ENCODE assay signal across 1 cellular context in the genomic region with DNA sequence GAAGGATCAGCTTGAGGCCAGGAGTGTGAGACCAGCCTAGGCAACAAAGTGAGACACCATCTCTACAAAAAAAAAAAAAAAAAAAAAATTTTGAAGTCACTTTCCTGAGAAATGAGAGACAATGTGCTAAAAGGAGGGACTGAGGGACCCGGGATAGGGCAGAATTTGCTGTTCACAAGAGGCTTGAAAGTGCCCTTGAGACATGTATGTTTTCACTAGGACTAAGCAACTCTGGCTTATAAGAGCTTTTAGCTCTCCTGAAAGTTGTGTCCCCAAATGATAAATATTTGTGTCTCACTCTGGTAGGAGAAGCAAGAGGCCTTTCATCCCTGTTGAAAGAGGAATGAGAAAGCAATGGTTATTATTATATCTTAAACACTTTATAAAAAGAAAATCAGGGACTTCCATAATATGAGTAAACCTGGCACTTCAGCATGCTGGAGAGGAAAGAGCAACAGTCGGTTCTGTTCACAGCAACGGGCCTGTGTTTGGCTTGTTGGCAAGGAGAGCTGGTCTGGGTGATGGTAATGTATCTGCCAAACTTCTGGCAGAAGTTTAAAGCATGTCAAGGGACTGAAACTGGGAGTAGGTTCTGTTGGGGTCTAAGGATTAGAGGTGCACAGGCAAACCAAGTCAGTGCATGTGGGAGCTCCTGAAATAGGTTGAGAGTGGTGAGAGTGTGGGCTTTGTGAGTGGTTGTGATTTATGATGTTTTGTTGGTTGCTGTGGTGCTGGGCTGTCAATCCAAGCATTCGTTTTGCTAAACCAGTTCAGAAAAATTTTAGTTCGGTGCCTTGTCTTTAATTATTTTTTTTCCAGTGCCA.
TF ChIP-seq lines count a peak whose summit lies in the region.

No MANE protein-coding gene starts in this region.

TF ChIP-seq in WTC11, 78 proteins besides CTCF, POLR2A, EP300 and RAD21 (continued from another document):
- TF ChIP-seq MXD4 (CRISPR knock-in tag; IDR thresholded peaks at IDR 0.05; ENCODE audit: borderline replicate concordance) (no peak), PRRX2 (CRISPR knock-in tag; IDR thresholded peaks at IDR 0.05) (no peak)
- TF ChIP-seq, protein P1, sequence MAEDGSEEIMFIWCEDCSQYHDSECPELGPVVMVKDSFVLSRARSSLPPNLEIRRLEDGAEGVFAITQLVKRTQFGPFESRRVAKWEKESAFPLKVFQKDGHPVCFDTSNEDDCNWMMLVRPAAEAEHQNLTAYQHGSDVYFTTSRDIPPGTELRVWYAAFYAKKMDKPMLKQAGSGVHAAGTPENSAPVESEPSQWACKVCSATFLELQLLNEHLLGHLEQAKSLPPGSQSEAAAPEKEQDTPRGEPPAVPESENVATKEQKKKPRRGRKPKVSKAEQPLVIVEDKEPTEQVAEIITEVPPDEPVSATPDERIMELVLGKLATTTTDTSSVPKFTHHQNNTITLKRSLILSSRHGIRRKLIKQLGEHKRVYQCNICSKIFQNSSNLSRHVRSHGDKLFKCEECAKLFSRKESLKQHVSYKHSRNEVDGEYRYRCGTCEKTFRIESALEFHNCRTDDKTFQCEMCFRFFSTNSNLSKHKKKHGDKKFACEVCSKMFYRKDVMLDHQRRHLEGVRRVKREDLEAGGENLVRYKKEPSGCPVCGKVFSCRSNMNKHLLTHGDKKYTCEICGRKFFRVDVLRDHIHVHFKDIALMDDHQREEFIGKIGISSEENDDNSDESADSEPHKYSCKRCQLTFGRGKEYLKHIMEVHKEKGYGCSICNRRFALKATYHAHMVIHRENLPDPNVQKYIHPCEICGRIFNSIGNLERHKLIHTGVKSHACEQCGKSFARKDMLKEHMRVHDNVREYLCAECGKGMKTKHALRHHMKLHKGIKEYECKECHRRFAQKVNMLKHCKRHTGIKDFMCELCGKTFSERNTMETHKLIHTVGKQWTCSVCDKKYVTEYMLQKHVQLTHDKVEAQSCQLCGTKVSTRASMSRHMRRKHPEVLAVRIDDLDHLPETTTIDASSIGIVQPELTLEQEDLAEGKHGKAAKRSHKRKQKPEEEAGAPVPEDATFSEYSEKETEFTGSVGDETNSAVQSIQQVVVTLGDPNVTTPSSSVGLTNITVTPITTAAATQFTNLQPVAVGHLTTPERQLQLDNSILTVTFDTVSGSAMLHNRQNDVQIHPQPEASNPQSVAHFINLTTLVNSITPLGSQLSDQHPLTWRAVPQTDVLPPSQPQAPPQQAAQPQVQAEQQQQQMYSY (CRISPR knock-in tag; IDR thresholded peaks at IDR 0.05): no peak
- TF ChIP-seq, protein P2, sequence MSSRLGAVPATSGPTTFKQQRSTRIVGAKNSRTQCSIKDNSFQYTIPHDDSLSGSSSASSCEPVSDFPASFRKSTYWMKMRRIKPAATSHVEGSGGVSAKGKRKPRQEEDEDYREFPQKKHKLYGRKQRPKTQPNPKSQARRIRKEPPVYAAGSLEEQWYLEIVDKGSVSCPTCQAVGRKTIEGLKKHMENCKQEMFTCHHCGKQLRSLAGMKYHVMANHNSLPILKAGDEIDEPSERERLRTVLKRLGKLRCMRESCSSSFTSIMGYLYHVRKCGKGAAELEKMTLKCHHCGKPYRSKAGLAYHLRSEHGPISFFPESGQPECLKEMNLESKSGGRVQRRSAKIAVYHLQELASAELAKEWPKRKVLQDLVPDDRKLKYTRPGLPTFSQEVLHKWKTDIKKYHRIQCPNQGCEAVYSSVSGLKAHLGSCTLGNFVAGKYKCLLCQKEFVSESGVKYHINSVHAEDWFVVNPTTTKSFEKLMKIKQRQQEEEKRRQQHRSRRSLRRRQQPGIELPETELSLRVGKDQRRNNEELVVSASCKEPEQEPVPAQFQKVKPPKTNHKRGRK (CRISPR knock-in tag; IDR thresholded peaks at IDR 0.05; ENCODE audit: borderline replicate concordance): no peak
- TF ChIP-seq, protein P3, sequence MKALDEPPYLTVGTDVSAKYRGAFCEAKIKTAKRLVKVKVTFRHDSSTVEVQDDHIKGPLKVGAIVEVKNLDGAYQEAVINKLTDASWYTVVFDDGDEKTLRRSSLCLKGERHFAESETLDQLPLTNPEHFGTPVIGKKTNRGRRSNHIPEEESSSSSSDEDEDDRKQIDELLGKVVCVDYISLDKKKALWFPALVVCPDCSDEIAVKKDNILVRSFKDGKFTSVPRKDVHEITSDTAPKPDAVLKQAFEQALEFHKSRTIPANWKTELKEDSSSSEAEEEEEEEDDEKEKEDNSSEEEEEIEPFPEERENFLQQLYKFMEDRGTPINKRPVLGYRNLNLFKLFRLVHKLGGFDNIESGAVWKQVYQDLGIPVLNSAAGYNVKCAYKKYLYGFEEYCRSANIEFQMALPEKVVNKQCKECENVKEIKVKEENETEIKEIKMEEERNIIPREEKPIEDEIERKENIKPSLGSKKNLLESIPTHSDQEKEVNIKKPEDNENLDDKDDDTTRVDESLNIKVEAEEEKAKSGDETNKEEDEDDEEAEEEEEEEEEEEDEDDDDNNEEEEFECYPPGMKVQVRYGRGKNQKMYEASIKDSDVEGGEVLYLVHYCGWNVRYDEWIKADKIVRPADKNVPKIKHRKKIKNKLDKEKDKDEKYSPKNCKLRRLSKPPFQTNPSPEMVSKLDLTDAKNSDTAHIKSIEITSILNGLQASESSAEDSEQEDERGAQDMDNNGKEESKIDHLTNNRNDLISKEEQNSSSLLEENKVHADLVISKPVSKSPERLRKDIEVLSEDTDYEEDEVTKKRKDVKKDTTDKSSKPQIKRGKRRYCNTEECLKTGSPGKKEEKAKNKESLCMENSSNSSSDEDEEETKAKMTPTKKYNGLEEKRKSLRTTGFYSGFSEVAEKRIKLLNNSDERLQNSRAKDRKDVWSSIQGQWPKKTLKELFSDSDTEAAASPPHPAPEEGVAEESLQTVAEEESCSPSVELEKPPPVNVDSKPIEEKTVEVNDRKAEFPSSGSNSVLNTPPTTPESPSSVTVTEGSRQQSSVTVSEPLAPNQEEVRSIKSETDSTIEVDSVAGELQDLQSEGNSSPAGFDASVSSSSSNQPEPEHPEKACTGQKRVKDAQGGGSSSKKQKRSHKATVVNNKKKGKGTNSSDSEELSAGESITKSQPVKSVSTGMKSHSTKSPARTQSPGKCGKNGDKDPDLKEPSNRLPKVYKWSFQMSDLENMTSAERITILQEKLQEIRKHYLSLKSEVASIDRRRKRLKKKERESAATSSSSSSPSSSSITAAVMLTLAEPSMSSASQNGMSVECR (CRISPR knock-in tag; IDR thresholded peaks at IDR 0.05; ENCODE audit: borderline replicate concordance): no peak
